Comparison of ENCODE assay signal across 8 cellular contexts in genomic region chr3:114213669-114214541, GRCh38. TPM values are rescaled to one million over a fixed set of nuclear protein-coding genes. Genes with fewer than 3 reads are reported as not detected.
A peak's percentile ranks its signal among the peaks of the same experiment; 100 is the strongest.
DNase-seq lines count a peak whose midpoint lies in the region; ATAC-seq, FAIRE-seq and TF ChIP-seq lines count a peak whose summit lies in the region.

No MANE protein-coding gene starts in this region.

- no peaks in the 10 kb centered on the region for H3K36me3 ChIP-seq in K562 (ENCODE audit: control insufficient read depth, insufficient read depth, low read length)

- H3K27ac ChIP-seq in K562 (ENCODE audit: extremely low read depth, low read depth, low read length), result no peak overlapping the region

- no TSS peak for BruUV-seq in K562 (replicated peaks; lab: Mats Ljungman, UMichigan)

- in situ Hi-C loops in Caki2 (cut with HindIII; ENCODE audit: low pct_unique_long_range_greater_than_20kb, low sequenced_read_pairs), result no loop called here
- in situ Hi-C loops in K562 (cut with MboI), result no loop called here

- H3K9me1 ChIP-seq in K562 (ENCODE audit: control insufficient read depth, insufficient read depth, low read length), result no peaks in the 10 kb centered on the region

- CTCF ChIA-PET in K562 (lab: Yijun Ruan, JAX; ENCODE audit: low intra/inter-chr PET ratio), result no interaction called here

- no peaks in the 10 kb centered on the region; a peak in 2 of 5 replicates for H3K4me1 ChIP-seq in K562 (replicated peaks in 1 of 2; ENCODE audit: control insufficient read depth in 2 of 2, insufficient read depth in 2 of 2, low read length in 2 of 2)

- no peaks in the 10 kb centered on the region for H3K79me2 ChIP-seq in K562 (ENCODE audit: control insufficient read depth, insufficient read depth, low read length)

- peak; percentile 74 for ATAC-seq in GM19463 (IDR thresholded peaks at IDR 0.05; ENCODE audit: unreplicated experiment)
- ATAC-seq in HG03558 (IDR thresholded peaks at IDR 0.05; ENCODE audit: extremely low read depth, unreplicated experiment), result peak; percentile 62
- no peak for ATAC-seq in K562

- no peak overlapping the region for H3K4me3 ChIP-seq in K562

- TF ChIP-seq EP300 in K562 (IDR thresholded peaks at IDR 0.05; ENCODE audit: low read length), result no peak

- DNase-seq in Caki2 (ENCODE audit: low read depth) (peak; percentile 95), T-helper 2 cell (peak in 4 of 5 experiments; percentile 55 to 96 (median 70)), K562 (ENCODE audit: extremely low read depth in 1 of 4, low spot score in 3 of 4) (peak in 1 of 4 experiments; percentile 1), medulla oblongata (ENCODE audit: extremely low spot score) (peak; percentile 21), DMS114 treated with DMSO at 0.1 percent for 48 hours (lab: John Stamatoyannopoulos, UW; ENCODE audit: unreplicated experiment) (no peak)
- DNase-seq in stimulated activated CD8-positive, alpha-beta memory T cell treated with anti-CD3 and anti-CD28 coated beads, Interleukin-4, amount 100 ng/mL, for 4 hours (ENCODE audit: low read depth in 2 of 2, low spot score in 1 of 2), result peak; percentile 55 to 58

- no peaks in the 10 kb centered on the region for H3K9me3 ChIP-seq in K562 (replicated peaks; ENCODE audit: control insufficient read depth, insufficient read depth, low read depth, low read length)

- no peak overlapping the region for H3K4me2 ChIP-seq in K562 (ENCODE audit: insufficient read depth, low read length)

- POLR2A ChIA-PET in K562 (lab: Yijun Ruan, JAX), result interaction anchor here (0.8 kb wide), 1 partner anchor 9 kb away, joined by 4 read pairs; no protein-coding TSS in a partner anchor

- no peak for TF ChIP-seq POLR2A in K562 (conservative IDR thresholded peaks at IDR 0.05)

- H2AFZ ChIP-seq in K562 (ENCODE audit: low read depth, low read length), result no peak overlapping the region

- no peaks in the 10 kb centered on the region for H3K27me3 ChIP-seq in K562 (ENCODE audit: control insufficient read depth in 2 of 2, insufficient read depth in 2 of 2, low read length in 2 of 2)

- 1% methylated on average over 17 of the region's 18 CpGs for WGBS in K562 (ENCODE audit: insufficient coverage, low coverage, missing lambda C conversion rate)

- H3K9ac ChIP-seq in K562 (ENCODE audit: insufficient read depth in 1 of 2, low read depth in 2 of 2, low read length in 2 of 2), result no peak overlapping the region

- no peak for TF ChIP-seq RAD21 in K562 (CRISPR knock-in tag; conservative IDR thresholded peaks at IDR 0.05 in 1 of 2, IDR thresholded peaks at IDR 0.05 in 1 of 2)

- H4K20me1 ChIP-seq in K562 (replicated peaks; ENCODE audit: control insufficient read depth, insufficient read depth, low read length), result no peaks in the 10 kb centered on the region

- no peak for FAIRE-seq in K562 (lab: Jason Lieb, UNC)

- intact Hi-C loops in K562 (cut with micrococcal nuclease), result no loop called here

- no peak for TF ChIP-seq CTCF in K562 (IDR thresholded peaks at IDR 0.05 in 2 of 3, conservative IDR thresholded peaks at IDR 0.05 in 1 of 3; ENCODE audit: insufficient read depth in 2 of 3, low read depth in 1 of 3, low read length in 3 of 3)

TF ChIP-seq in K562, 482 proteins besides CTCF, POLR2A, EP300 and RAD21 (continues in another document):
- TF ChIP-seq ATF3 (IDR thresholded peaks at IDR 0.05) (peak; percentile 26; the same call in 1 of the 2 replicates), ATF3 (CRISPR knock-in tag; conservative IDR thresholded peaks at IDR 0.05) (no peak), E2F8 (IDR thresholded peaks at IDR 0.05; ENCODE audit: low read depth, partially characterized antibody) (no peak), RHOXF2B (CRISPR knock-in tag; conservative IDR thresholded peaks at IDR 0.05) (no peak), NRF1 (conservative IDR thresholded peaks at IDR 0.05 in 1 of 2, IDR thresholded peaks at IDR 0.05 in 1 of 2) (peak; percentile 28 to 38; a peak in 2 of 4 replicates), MEF2D (tag; conservative IDR thresholded peaks at IDR 0.05; ENCODE audit: low read depth) (no peak)

RNA-seq across cellular contexts. Expression of gene ZNF80, which starts 23.5 kb away (rescaled TPM):
- total RNA-seq in Caki2 (2014; rRNA removed; shearing (Covaris generic); ENCODE audit: low replicate concordance), result not detected in 2 replicates
- total RNA-seq in K562 (2011; cell fraction: chromatin; rRNA removed; ENCODE audit: low replicate concordance), result not detected in 2 replicates
- total RNA-seq in K562 (2011; cell fraction: nucleolus; rRNA removed), result 0.13 and 0.17 TPM in 2 replicates
- 0.23 TPM in 1 of 2 replicates, not detected in the other for total RNA-seq in K562 (2011; cell fraction: nucleoplasm; rRNA removed)
- total RNA-seq in K562 (2014; rRNA removed), result 0.05 TPM in 1 of 2 replicates, not detected in the other
- 0.06 TPM in 1 of 2 replicates, not detected in the other for total RNA-seq in K562 (2014; rRNA removed; fragmentation: Illumina TruSeq; extraction: Trizol)
- 0.04 TPM in 1 of 2 replicates, not detected in the other for total RNA-seq in K562 (2015; rRNA removed; fragmentation: Illumina TruSeq; extraction: Trizol)
- total RNA-seq in K562 (2021), result not detected in 2 replicates
- 0.03 TPM in 1 of 2 replicates, not detected in the other for polyA plus RNA-seq in K562 (2011; rRNA removed)
- 0.03 TPM in 1 of 2 replicates, not detected in the other for polyA plus RNA-seq in K562 (2011; cell fraction: cytosol; rRNA removed)
- not detected in 2 replicates for polyA plus RNA-seq in K562 (2011; cell fraction: nucleus; rRNA removed)
- 0.46 TPM in 1 of 2 replicates, not detected in the other for polyA plus RNA-seq in K562 (2012)
- 0.07 TPM in 1 of 2 replicates, not detected in the other for polyA plus RNA-seq in K562 (2014; fragmentation: Illumina TruSeq; extraction: Trizol)
- polyA plus RNA-seq in K562 (2014; fragmentation: Nextera tagmentation; extraction: Ambion mirVana), result under 1 TPM; 0.01 to 0.06 TPM
- not detected in 2 replicates for polyA plus RNA-seq in K562 (2014; rRNA removed)
- polyA minus RNA-seq in K562 (2011; rRNA and poly(A)+ RNA removed), result not detected in 2 replicates
- not detected in 2 replicates for polyA minus RNA-seq in K562 (2011; cell fraction: cytosol; rRNA and poly(A)+ RNA removed)
- not detected in 2 replicates for polyA minus RNA-seq in K562 (2011; cell fraction: nucleus; rRNA and poly(A)+ RNA removed)

RNA-seq across cellular contexts. Expression of gene DRD3, which starts 35.1 kb away (rescaled TPM):
- total RNA-seq in Caki2 (2014; rRNA removed; shearing (Covaris generic); ENCODE audit: low replicate concordance), result not detected in 2 replicates
- not detected in 2 replicates for total RNA-seq in K562 (2011; cell fraction: chromatin; rRNA removed; ENCODE audit: low replicate concordance)
- not detected in 2 replicates for total RNA-seq in K562 (2011; cell fraction: nucleolus; rRNA removed)
- total RNA-seq in K562 (2011; cell fraction: nucleoplasm; rRNA removed), result not detected in 2 replicates
- total RNA-seq in K562 (2014; rRNA removed), result not detected in 2 replicates
- total RNA-seq in K562 (2014; rRNA removed; fragmentation: Illumina TruSeq; extraction: Trizol), result not detected in 2 replicates
- not detected in 2 replicates for total RNA-seq in K562 (2015; rRNA removed; fragmentation: Illumina TruSeq; extraction: Trizol)
- total RNA-seq in K562 (2021), result not detected in 2 replicates
- not detected in 2 replicates for polyA plus RNA-seq in K562 (2011; rRNA removed)
- not detected in 2 replicates for polyA plus RNA-seq in K562 (2011; cell fraction: cytosol; rRNA removed)
- polyA plus RNA-seq in K562 (2011; cell fraction: nucleus; rRNA removed), result not detected in 2 replicates
- polyA plus RNA-seq in K562 (2012), result not detected in 2 replicates
- polyA plus RNA-seq in K562 (2014; fragmentation: Illumina TruSeq; extraction: Trizol), result not detected in 2 replicates
- not detected for polyA plus RNA-seq in K562 (2014; fragmentation: Nextera tagmentation; extraction: Ambion mirVana)
- not detected in 2 replicates for polyA plus RNA-seq in K562 (2014; rRNA removed)
- not detected in 2 replicates for polyA minus RNA-seq in K562 (2011; rRNA and poly(A)+ RNA removed)
- not detected in 2 replicates for polyA minus RNA-seq in K562 (2011; cell fraction: cytosol; rRNA and poly(A)+ RNA removed)
- not detected in 2 replicates for polyA minus RNA-seq in K562 (2011; cell fraction: nucleus; rRNA and poly(A)+ RNA removed)
